Comparison of ENCODE assay signal across 16 cellular contexts in genomic region chr1:26291433-26291832, GRCh38. TPM values are rescaled to one million over a fixed set of nuclear protein-coding genes. Genes with fewer than 3 reads are reported as not detected.
DNase-seq lines count a peak whose midpoint lies in the region; ATAC-seq and TF ChIP-seq lines count a peak whose summit lies in the region.
"Had no signal": no experiment of that assay in that cellular context is flagged by ENCODE, and none has a peak within 500 bp of the region (broad histone marks: within the 10 kb centered on the region; RNA-seq: fewer than 3 reads in every experiment).

No MANE protein-coding gene starts in this region.

- WGBS in neuronal stem cell (ENCODE audit: extremely low coverage in 2 of 2, insufficient read length in 2 of 2, insufficient replicate concordance in 1 of 2), 2 donors = no CpG with 5 or more reads among the region's 3 CpGs
- 90 to 100% (median 99%) methylated on average over 3 of the region's 3 CpGs for WGBS in ovary, 3 donors

- DNase-seq in CD4-positive, alpha-beta T cell = no peak
- DNase-seq in HL-60 (ENCODE audit: low read depth in 1 of 2, low spot score in 1 of 2) (no peak), ascending aorta (ENCODE audit: low spot score in 2 of 2) (no peak), neuronal stem cell (ENCODE audit: low spot score) (no peak), ovary (no peak), NCI-H2171 treated with DMSO at 0.1 percent for 48 hours (lab: John Stamatoyannopoulos, UW) (no peak), WTC11 (ENCODE audit: low spot score) (no peak)
- DNase-seq: activated CD4-positive, alpha-beta T cell treated with anti-CD3 and anti-CD28 coated beads, Interleukin-2, amount 50 U/mL, for 1 hour; cortex of kidney; NCI-H1048; NCI-H226; stimulated activated CD4-positive, alpha-beta T cell treated with anti-CD3 and anti-CD28 coated beads, Interleukin-2, amount 100 ng/mL, for 48 hours; stimulated activated naive CD4-positive, alpha-beta T cell had no signal

- peaks cover 71% of the 10 kb centered on the region for H3K4me1 Mint-ChIP-seq in CD4-positive, alpha-beta T cell (ENCODE audit: low read depth)
- H3K4me1 Mint-ChIP-seq in WTC11 = peaks cover 16% of the 10 kb centered on the region

- H3K36me3 ChIP-seq in ascending aorta = no peaks in the 10 kb centered on the region
- H3K36me3 ChIP-seq in neuronal stem cell (replicated peaks in 1 of 2; ENCODE audit: control insufficient read depth in 2 of 2, insufficient read depth in 2 of 2, low read length in 2 of 2) = no peaks in the 10 kb centered on the region
- no peaks in the 10 kb centered on the region for H3K36me3 ChIP-seq in ovary

- no peak for TF ChIP-seq POLR2A in ovary (IDR thresholded peaks at IDR 0.05)

- intact Hi-C loops in CD4-positive, alpha-beta T cell (cut with DNase I, micrococcal nuclease) = no loop called here
- intact Hi-C loops in ascending aorta (cut with DNase I) (no loop called here), ovary (cut with DNase I) (no loop called here)

- H2AK5ac ChIP-seq in neuronal stem cell (ENCODE audit: low read depth, low read length) = peak overlapping the region; percentile 90

- H3K27me3 Mint-ChIP-seq in CD4-positive, alpha-beta T cell = no peaks in the 10 kb centered on the region
- no peaks in the 10 kb centered on the region; the same call in 1 of the 2 replicates for H3K27me3 Mint-ChIP-seq in WTC11 (ENCODE audit: low read depth)

- no peak for TF ChIP-seq CTCF in CD4-positive, alpha-beta T cell (IDR thresholded peaks at IDR 0.05)
- TF ChIP-seq CTCF in HL-60 (IDR thresholded peaks at IDR 0.05; ENCODE audit: insufficient read depth, low read length) (no peak), ascending aorta (IDR thresholded peaks at IDR 0.05) (no peak), ovary (IDR thresholded peaks at IDR 0.05) (no peak), WTC11 (IDR thresholded peaks at IDR 0.05) (no peak)

- no peaks in the 10 kb centered on the region for H3K9me3 Mint-ChIP-seq in CD4-positive, alpha-beta T cell
- no peaks in the 10 kb centered on the region for H3K9me3 Mint-ChIP-seq in WTC11

- CTCF ChIA-PET in CD4-positive, alpha-beta T cell (lab: Charles Lee) = interaction anchor here (8.8 kb wide), 1 partner anchor 28 kb away, joined by 223 read pairs; the partner anchor contains the start of gene CD52
- CTCF ChIA-PET in WTC11 (lab: Charles Lee) = interaction anchor here (1.7 to 2.1 kb wide), 3 partner anchors 12 to 30 kb away, joined by 7 to 14 read pairs (median 7); partner anchors contain the start of genes CD52 and SH3BGRL3

- ATAC-seq in CD4-positive, alpha-beta T cell (ENCODE audit: poor library complexity) = no peak
- no peak for ATAC-seq in GM21717 (IDR thresholded peaks at IDR 0.05; ENCODE audit: unreplicated experiment)
- no peak for ATAC-seq in WTC11

- no peak overlapping the region for H3K4ac ChIP-seq in neuronal stem cell (ENCODE audit: low read length)

- POLR2A ChIA-PET in CD4-positive, alpha-beta T cell (lab: Charles Lee) = interaction anchor here (2.4 to 20.7 kb wide), 3 partner anchors 9 to 30 kb away, joined by 6 to 977 read pairs (median 270); partner anchors contain the start of genes CD52 and UBXN11
- POLR2A ChIA-PET in WTC11 (lab: Charles Lee) = interaction anchor here (1.7 kb wide), 1 partner anchor 12 kb away, joined by 6 read pairs; the partner anchor contains the start of gene SH3BGRL3

- H2BK5ac ChIP-seq in neuronal stem cell (ENCODE audit: low read length) = peak overlapping the region; percentile 93

- H3K79me1 ChIP-seq in neuronal stem cell (ENCODE audit: low read depth, low read length) = no peaks in the 10 kb centered on the region

- H2BK120ac ChIP-seq in neuronal stem cell (ENCODE audit: low read depth, low read length) = no peak overlapping the region

- H2AFZ ChIP-seq in neuronal stem cell (ENCODE audit: low read length) = no peak overlapping the region

- H3K4me1 ChIP-seq in ascending aorta (no peaks in the 10 kb centered on the region), neuronal stem cell (ENCODE audit: control insufficient read depth in 2 of 2, insufficient read depth in 1 of 2, low read depth in 1 of 2, low read length in 2 of 2) (peaks cover 28 to 43% of the 10 kb centered on the region in 2 donors), ovary (ENCODE audit: insufficient read depth) (no peaks in the 10 kb centered on the region)

- peaks cover 11% of the 10 kb centered on the region for H3K36me3 Mint-ChIP-seq in CD4-positive, alpha-beta T cell (ENCODE audit: low read depth)
- no peaks in the 10 kb centered on the region for H3K36me3 Mint-ChIP-seq in WTC11

- H3K27ac ChIP-seq in CD4-positive, alpha-beta T cell (ENCODE audit: low read depth, low read length) = peak overlapping the region; percentile 94
- H3K27ac ChIP-seq in HL-60 (replicated peaks) (peak overlapping the region; percentile 99), ascending aorta (peak overlapping the region; percentile 12 to 53), neuronal stem cell (replicated peaks; ENCODE audit: low read length) (no peak overlapping the region), ovary (no peak overlapping the region)

- no peak overlapping the region for H3K4me3 Mint-ChIP-seq in CD4-positive, alpha-beta T cell
- no peak overlapping the region for H3K4me3 Mint-ChIP-seq in WTC11

- H3K4me3 ChIP-seq in HL-60 (replicated peaks; ENCODE audit: insufficient read depth, low read length) = no peak overlapping the region
- no peak overlapping the region for H3K4me3 ChIP-seq in ascending aorta
- H3K4me3 ChIP-seq in neuronal stem cell (ENCODE audit: low read length in 2 of 2) = no peak overlapping the region
- H3K4me3 ChIP-seq in ovary = no peak overlapping the region

- H3K18ac ChIP-seq in neuronal stem cell (ENCODE audit: low read length) = peak overlapping the region; percentile 71

- no peak overlapping the region for H3K23ac ChIP-seq in neuronal stem cell (ENCODE audit: low read depth, low read length, poor library complexity)

- peak overlapping the region; percentile 49 for H2BK12ac ChIP-seq in neuronal stem cell (ENCODE audit: low read length)

- H3K4me2 ChIP-seq in neuronal stem cell (ENCODE audit: insufficient read depth, low read length, poor library complexity, severe bottlenecking) = no peak overlapping the region

- no peak overlapping the region for H3K14ac ChIP-seq in neuronal stem cell (ENCODE audit: low read length)

- no peak overlapping the region for H4K91ac ChIP-seq in neuronal stem cell (ENCODE audit: low read depth, low read length, poor library complexity)

- H3K9ac ChIP-seq in neuronal stem cell (ENCODE audit: low read depth, low read length, poor library complexity) = peak overlapping the region; percentile 55

- H3K27me3 ChIP-seq in CD4-positive, alpha-beta T cell (ENCODE audit: control insufficient read depth, insufficient read depth, low read length) = no peaks in the 10 kb centered on the region
- H3K27me3 ChIP-seq in HL-60 (ENCODE audit: insufficient read depth, poor library complexity, severe bottlenecking) = no peaks in the 10 kb centered on the region
- no peaks in the 10 kb centered on the region for H3K27me3 ChIP-seq in ascending aorta
- H3K27me3 ChIP-seq in neuronal stem cell (ENCODE audit: control insufficient read depth in 3 of 3, insufficient read depth in 3 of 3, low read depth in 1 of 3, low read length in 3 of 3) = no peaks in the 10 kb centered on the region
- H3K27me3 ChIP-seq in ovary = no peaks in the 10 kb centered on the region

- peak overlapping the region; percentile 95 for H3K27ac Mint-ChIP-seq in CD4-positive, alpha-beta T cell
- no peak overlapping the region; the same call in 1 of the 2 replicates for H3K27ac Mint-ChIP-seq in WTC11

- no peak for TF ChIP-seq EP300 in ovary (IDR thresholded peaks at IDR 0.05)

- no peaks in the 10 kb centered on the region for H3K9me3 ChIP-seq in CD4-positive, alpha-beta T cell (ENCODE audit: control insufficient read depth, low read length)
- H3K9me3 ChIP-seq in ascending aorta = no peaks in the 10 kb centered on the region
- no peaks in the 10 kb centered on the region for H3K9me3 ChIP-seq in neuronal stem cell (replicated peaks in 1 of 2; ENCODE audit: control insufficient read depth in 2 of 2, insufficient read depth in 1 of 2, low read depth in 1 of 2, low read length in 2 of 2)
- no peaks in the 10 kb centered on the region for H3K9me3 ChIP-seq in ovary

- no peak overlapping the region for H4K8ac ChIP-seq in neuronal stem cell (ENCODE audit: low read depth, low read length)

- peak overlapping the region; percentile 72 for H2BK15ac ChIP-seq in neuronal stem cell (ENCODE audit: low read length)

TF ChIP-seq in WTC11, 78 proteins besides CTCF, POLR2A, EP300 and RAD21 (continues in another document):
- TF ChIP-seq ZSCAN18 (CRISPR knock-in tag; IDR thresholded peaks at IDR 0.05) = no peak

RNA-seq across cellular contexts. Expression of gene SH3BGRL3, which starts 11.5 kb away (rescaled TPM):
- total RNA-seq in CD4-positive, alpha-beta T cell = 100 to 1,000 TPM; 178 to 193 TPM
- total RNA-seq in ascending aorta (228 TPM), ovary (100 to 1,000 TPM in 1 of 7 donors, 10 to 100 TPM in 6; 18.6 to 117 (median 58.3) TPM), WTC11 (2021) (70.8 to 92.9 TPM (median 92.3 TPM) in 3 replicates)
- 112 TPM for polyA plus RNA-seq in neuronal stem cell (2013, experiment 1 of 2)
- polyA plus RNA-seq in neuronal stem cell (2013, experiment 2 of 2) = 106 TPM
- polyA plus RNA-seq in ovary = 100 to 1,000 TPM in 1 of 2 donors, 10 to 100 TPM in 1; 57.8 to 242 TPM

RNA-seq across cellular contexts. Expression of gene UBXN11, which starts 15.0 kb away (rescaled TPM):
- 10 to 100 TPM; 39.3 to 42.3 TPM for total RNA-seq in CD4-positive, alpha-beta T cell
- total RNA-seq in ascending aorta (14.5 TPM), ovary (10 to 100 TPM; 17.3 to 37.0 (median 28.8) TPM), WTC11 (2021) (12.4 to 14.1 TPM (median 14.1 TPM) in 3 replicates)
- polyA plus RNA-seq in neuronal stem cell (2013, experiment 1 of 2) = 14.9 TPM
- polyA plus RNA-seq in neuronal stem cell (2013, experiment 2 of 2) = 13.6 TPM
- polyA plus RNA-seq in ovary = 10 to 100 TPM in 1 of 2 donors, 1 to 10 TPM in 1; 3.6 to 25.1 TPM

RNA-seq across cellular contexts. Expression of gene CD52, which starts 26.3 kb away (rescaled TPM):
- 100 to 1,000 TPM; 582 to 608 TPM for total RNA-seq in CD4-positive, alpha-beta T cell
- not detected for total RNA-seq in ascending aorta
- polyA plus RNA-seq in neuronal stem cell (2013, experiment 1 of 2) = 2.2 TPM
- polyA plus RNA-seq in neuronal stem cell (2013, experiment 2 of 2) = 1.7 TPM
- total RNA-seq in ovary = 1 to 10 TPM in 6 of 7 donors, not detected in 1; 1.3 to 6.2 (median 2.9) TPM
- 10 to 100 TPM in 1 of 2 donors, 1 to 10 TPM in 1; 7.1 to 45.5 TPM for polyA plus RNA-seq in ovary
- total RNA-seq in WTC11 (2021) = 2.8 to 3.7 TPM (median 3.4 TPM) in 3 replicates
- total RNA-seq: HT1080, renal cortical epithelial cell had no signal

RNA-seq across cellular contexts. Expression of gene CEP85, which starts 57.4 kb away (rescaled TPM):
- total RNA-seq in CD4-positive, alpha-beta T cell = 1 to 10 TPM; 7.6 to 8.4 TPM
- total RNA-seq in ascending aorta = 5.0 TPM
- 26.9 TPM for polyA plus RNA-seq in neuronal stem cell (2013, experiment 1 of 2)
- 26.9 TPM for polyA plus RNA-seq in neuronal stem cell (2013, experiment 2 of 2)
- total RNA-seq in ovary = 1 to 10 TPM; 2.3 to 8.4 (median 4.0) TPM
- polyA plus RNA-seq in ovary = 1 to 10 TPM; 2.0 to 4.4 TPM
- total RNA-seq in WTC11 (2021) = 32.0 to 40.8 TPM (median 35.3 TPM) in 3 replicates

Comparison
In these comparisons a context has a peak if more than half of its experiments do, and no peak if none do; other contexts are left out.
1. H3K27ac ChIP-seq: peak in CD4-positive, alpha-beta T cell (single experiment), HL-60 (single experiment) and ascending aorta (2 of 2); none in neuronal stem cell (single experiment) and ovary (0 of 2).
2. RNA of gene CD52, which starts 26.3 kb away (total RNA-seq): 582 to 608 TPM in CD4-positive, alpha-beta T cell; 2.8 to 3.7 TPM in WTC11, 1.3 to 6.2 TPM in ovary and not detected in ascending aorta (single experiment); every median in the first group is over 10 times any median in the second.